ENCODE assay signal across 2 cellular contexts in the genomic region with DNA sequence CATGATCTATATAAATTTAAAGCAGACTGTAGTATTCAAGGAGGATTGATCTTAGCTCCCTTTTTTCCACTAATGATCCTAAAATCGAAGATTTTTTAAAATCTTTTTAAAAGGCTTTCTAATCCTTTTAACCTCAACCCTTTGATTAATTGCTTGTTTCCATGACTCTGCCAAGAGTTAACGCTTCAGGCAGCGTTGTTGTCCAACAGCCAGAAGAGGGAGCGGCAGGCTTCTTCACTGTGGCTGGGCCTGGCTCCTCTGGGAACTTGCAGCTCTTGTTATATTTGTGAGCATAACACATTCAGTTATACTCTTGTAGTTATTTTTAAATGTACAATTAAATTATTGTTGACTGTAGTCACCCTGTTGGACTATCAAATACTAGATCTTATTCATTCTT.
TF ChIP-seq lines count a peak whose summit lies in the region.

No MANE protein-coding gene starts in this region.

TF ChIP-seq in HCT116, 20 proteins besides CTCF, POLR2A, EP300 and RAD21 (continued from another document):
- TF ChIP-seq, protein P1, sequence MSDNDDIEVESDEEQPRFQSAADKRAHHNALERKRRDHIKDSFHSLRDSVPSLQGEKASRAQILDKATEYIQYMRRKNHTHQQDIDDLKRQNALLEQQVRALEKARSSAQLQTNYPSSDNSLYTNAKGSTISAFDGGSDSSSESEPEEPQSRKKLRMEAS (IDR thresholded peaks at IDR 0.05): no peak
- no peak for TF ChIP-seq SP1 (IDR thresholded peaks at IDR 0.05; ENCODE audit: low read depth)
- TF ChIP-seq YY1 (IDR thresholded peaks at IDR 0.05; ENCODE audit: extremely low read depth, insufficient replicate concordance, low read depth, low read length): no peak

TF ChIP-seq in SK-N-SH, 30 proteins besides CTCF, POLR2A, EP300 and RAD21 (continued from another document):
- TF ChIP-seq, protein P2, sequence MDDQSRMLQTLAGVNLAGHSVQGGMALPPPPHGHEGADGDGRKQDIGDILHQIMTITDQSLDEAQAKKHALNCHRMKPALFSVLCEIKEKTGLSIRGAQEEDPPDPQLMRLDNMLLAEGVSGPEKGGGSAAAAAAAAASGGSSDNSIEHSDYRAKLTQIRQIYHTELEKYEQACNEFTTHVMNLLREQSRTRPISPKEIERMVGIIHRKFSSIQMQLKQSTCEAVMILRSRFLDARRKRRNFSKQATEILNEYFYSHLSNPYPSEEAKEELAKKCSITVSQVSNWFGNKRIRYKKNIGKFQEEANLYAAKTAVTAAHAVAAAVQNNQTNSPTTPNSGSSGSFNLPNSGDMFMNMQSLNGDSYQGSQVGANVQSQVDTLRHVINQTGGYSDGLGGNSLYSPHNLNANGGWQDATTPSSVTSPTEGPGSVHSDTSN (IDR thresholded peaks at IDR 0.05): 0 out of 2 replicates have a peak, but pooled peaks have one; percentile 32
- TF ChIP-seq CHD2 (IDR thresholded peaks at IDR 0.05; ENCODE audit: low read length, partially characterized antibody) (peak; percentile 30), RCOR1 (IDR thresholded peaks at IDR 0.05; ENCODE audit: low read length) (peak; percentile 39; the same call in 1 of the 2 replicates)
